ENCODE assay signal across 30 cellular contexts in the genomic region with DNA sequence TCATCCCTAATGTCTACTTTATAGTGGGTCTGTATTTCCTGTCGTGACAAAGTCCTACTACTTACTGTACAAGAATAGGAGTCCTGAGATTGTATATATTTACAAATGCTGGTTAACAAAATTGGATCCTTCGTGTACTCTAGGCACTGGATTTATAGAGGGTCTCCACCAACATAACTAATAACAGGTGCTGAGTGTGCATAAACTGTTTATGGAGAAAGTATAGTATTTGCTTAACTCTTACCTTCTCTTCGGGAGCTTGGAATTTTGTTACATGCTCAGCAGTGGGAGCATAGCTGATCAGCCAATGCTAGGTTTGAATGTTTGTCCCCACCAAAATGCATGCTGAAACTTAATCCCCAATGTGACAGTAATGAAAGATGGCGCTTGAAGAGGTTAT. TPM values are rescaled to one million over a fixed set of nuclear protein-coding genes. Genes with fewer than 3 reads are reported as not detected.
DNase-seq lines count a peak whose midpoint lies in the region; ATAC-seq, FAIRE-seq and TF ChIP-seq lines count a peak whose summit lies in the region.
"Had no signal": no experiment of that assay in that cellular context is flagged by ENCODE, and none has a peak within 500 bp of the region (broad histone marks: within the 10 kb centered on the region; RNA-seq: fewer than 3 reads in every experiment).

No MANE protein-coding gene starts in this region.

- H4K8ac ChIP-seq in IMR-90 (ENCODE audit: low read depth in 2 of 2, low read length in 2 of 2) = no peak overlapping the region

- H2BK5ac ChIP-seq in IMR-90 (ENCODE audit: low read depth, low read length, poor library complexity, severe bottlenecking) = no peak overlapping the region

- H3K27me3 ChIP-seq in IMR-90 (ENCODE audit: control insufficient read depth, insufficient read depth, low read length) (no peaks in the 10 kb centered on the region), PC-3 (ENCODE audit: low read length) (no peaks in the 10 kb centered on the region), K562 (ENCODE audit: control insufficient read depth in 2 of 2, insufficient read depth in 2 of 2, low read length in 2 of 2) (no peaks in the 10 kb centered on the region), MM.1S (replicated peaks; ENCODE audit: insufficient read depth, low read length) (no peaks in the 10 kb centered on the region)
- H3K27me3 ChIP-seq: BE2C, BLaER1 had no signal

- peaks cover 19% of the 10 kb centered on the region for H3K36me3 ChIP-seq in IMR-90 (ENCODE audit: control insufficient read depth, insufficient read depth, low read length)
- H3K36me3 ChIP-seq in PC-3 (ENCODE audit: low read depth, low read length) = peaks cover 48% of the 10 kb centered on the region
- peaks cover 21% of the 10 kb centered on the region for H3K36me3 ChIP-seq in K562 (ENCODE audit: control insufficient read depth, insufficient read depth, low read length)
- no peaks in the 10 kb centered on the region for H3K36me3 ChIP-seq in MM.1S (replicated peaks; ENCODE audit: insufficient read depth, low read length)
- H3K36me3 ChIP-seq: BE2C had no signal

- H3K4me1 ChIP-seq in IMR-90 (ENCODE audit: control insufficient read depth, insufficient read depth, low read length) (no peaks in the 10 kb centered on the region), PC-3 (ENCODE audit: insufficient read depth, low read length) (no peaks in the 10 kb centered on the region), K562 (replicated peaks in 1 of 2; ENCODE audit: control insufficient read depth in 2 of 2, insufficient read depth in 2 of 2, low read length in 2 of 2) (no peaks in the 10 kb centered on the region), MM.1S (ENCODE audit: low read length) (no peaks in the 10 kb centered on the region)
- H3K4me1 ChIP-seq: BE2C, BLaER1 had no signal

- CTCF ChIA-PET in IMR-90 (lab: Yijun Ruan, JAX) = interaction anchor here (0.5 to 1.3 kb wide), 2 partner anchors 12 to 471 kb away, joined by 3 to 10 read pairs; partner anchors contain the start of gene ZNF442
- CTCF ChIA-PET in PC-3 (lab: Charles Lee) = no interaction called here
- CTCF ChIA-PET in K562 (lab: Yijun Ruan, JAX; ENCODE audit: low intra/inter-chr PET ratio) = no interaction called here

- no peak for TF ChIP-seq CTCF in IMR-90 (conservative IDR thresholded peaks at IDR 0.05; ENCODE audit: low read depth, low read length)
- TF ChIP-seq CTCF in PC-3 (conservative IDR thresholded peaks at IDR 0.05; ENCODE audit: low read depth, low read length) = no peak
- TF ChIP-seq CTCF in K562 (IDR thresholded peaks at IDR 0.05 in 2 of 3, conservative IDR thresholded peaks at IDR 0.05 in 1 of 3; ENCODE audit: insufficient read depth in 2 of 3, low read depth in 1 of 3, low read length in 3 of 3) = no peak
- no peak for TF ChIP-seq CTCF in endothelial cell (IDR thresholded peaks at IDR 0.05; ENCODE audit: unreplicated experiment)
- no peak for TF ChIP-seq CTCF in MM.1S (IDR thresholded peaks at IDR 0.05; ENCODE audit: low read length)

- H3K27ac Mint-ChIP-seq in endothelial cell (ENCODE audit: unreplicated experiment) = no peak overlapping the region
- H3K27ac Mint-ChIP-seq: CD4-positive, alpha-beta memory T cell; CD4-positive, CD25-positive, alpha-beta regulatory T cell; CD8-positive, alpha-beta memory T cell had no signal

- no peak overlapping the region for H2AFZ ChIP-seq in IMR-90 (replicated peaks; ENCODE audit: low read length, poor library complexity)
- H2AFZ ChIP-seq in PC-3 (ENCODE audit: low read length) = no peak overlapping the region
- H2AFZ ChIP-seq in K562 (ENCODE audit: low read depth, low read length) = no peak overlapping the region
- no peak overlapping the region for H2AFZ ChIP-seq in MM.1S (ENCODE audit: low read length)

- no peak overlapping the region for H3K27ac ChIP-seq in IMR-90 (ENCODE audit: insufficient read depth, low read length)
- H3K27ac ChIP-seq in PC-3 (ENCODE audit: low read length) = no peak overlapping the region
- H3K27ac ChIP-seq in K562 (ENCODE audit: extremely low read depth, low read depth, low read length) = no peak overlapping the region
- H3K27ac ChIP-seq in MM.1S (ENCODE audit: low read length) = no peak overlapping the region
- H3K27ac ChIP-seq: BLaER1 had no signal

- H4K20me1 ChIP-seq in IMR-90 (ENCODE audit: insufficient read depth, low read length) (no peaks in the 10 kb centered on the region), PC-3 (ENCODE audit: low read length) (no peaks in the 10 kb centered on the region), K562 (replicated peaks; ENCODE audit: control insufficient read depth, insufficient read depth, low read length) (no peaks in the 10 kb centered on the region), MM.1S (ENCODE audit: insufficient read depth, low read length) (no peaks in the 10 kb centered on the region)
- H4K20me1 ChIP-seq: BLaER1 had no signal

- TF ChIP-seq RAD21 in IMR-90 (IDR thresholded peaks at IDR 0.05; ENCODE audit: low read length) = no peak
- no peak for TF ChIP-seq RAD21 in K562 (CRISPR knock-in tag; conservative IDR thresholded peaks at IDR 0.05 in 1 of 2, IDR thresholded peaks at IDR 0.05 in 1 of 2)

- H2BK120ac ChIP-seq in IMR-90 (ENCODE audit: low read depth, low read length) = no peak overlapping the region

- DNase-seq in IMR-90 (no peak), PC-3 (no peak), K562 (ENCODE audit: extremely low read depth in 1 of 4, low spot score in 3 of 4) (no peak), endothelial cell (ENCODE audit: low spot score) (no peak), mesenteric fat pad (ENCODE audit: low spot score) (no peak), dermis blood vessel endothelial cell (no peak), HT-29 (ENCODE audit: low spot score) (no peak), MM.1S (no peak)
- DNase-seq: 8988T; ACHN; BE2C; C1 segment of cervical spinal cord; CD4-positive, alpha-beta memory T cell; CD4-positive, CD25-positive, alpha-beta regulatory T cell; CD8-positive, alpha-beta memory T cell; COR-L47; DMS 273 treated with DMSO at 0.1 percent for 48 hours; DMS153; DMS53; DMS79; DND-41; EL; GDM1 had no signal

- H3K79me1 ChIP-seq in IMR-90 (ENCODE audit: low read depth in 1 of 2, low read length in 2 of 2) = no peaks in the 10 kb centered on the region

- ATAC-seq in IMR-90 (ENCODE audit: low read depth) = no peak
- no peak for ATAC-seq in PC-3
- ATAC-seq in K562 = no peak
- ATAC-seq: GM12878 had no signal

- H3K4me3 ChIP-seq in IMR-90 (ENCODE audit: insufficient read depth, low read depth, low read length) (no peak overlapping the region), PC-3 (ENCODE audit: low read length) (peak overlapping the region; percentile 5; the same call in 1 of the 2 replicates), K562 (no peak overlapping the region), MM.1S (ENCODE audit: low read length) (no peak overlapping the region)
- H3K4me3 ChIP-seq: BLaER1, GM12878 had no signal

- H3K27me3 Mint-ChIP-seq in endothelial cell (ENCODE audit: unreplicated experiment) = no peaks in the 10 kb centered on the region
- H3K27me3 Mint-ChIP-seq: CD4-positive, CD25-positive, alpha-beta regulatory T cell; CD8-positive, alpha-beta memory T cell had no signal

- H3K56ac ChIP-seq in IMR-90 (ENCODE audit: extremely low read depth, insufficient read depth, low read length) = no peak overlapping the region

- intact Hi-C loops in IMR-90 (cut with micrococcal nuclease) = no loop called here
- intact Hi-C loops in PC-3 (cut with micrococcal nuclease) = no loop called here
- intact Hi-C loops in K562 (cut with micrococcal nuclease) = no loop called here

- no peak for TF ChIP-seq POLR2A in IMR-90 (IDR thresholded peaks at IDR 0.05; ENCODE audit: low read depth, low read length)
- no peak for TF ChIP-seq POLR2A in K562 (conservative IDR thresholded peaks at IDR 0.05)

- no peak overlapping the region for H2BK15ac ChIP-seq in IMR-90 (ENCODE audit: low read depth, low read length)

- H3K9me3 ChIP-seq in IMR-90 (ENCODE audit: control insufficient read depth, insufficient read depth, low read length) = peaks cover 50% of the 10 kb centered on the region
- peaks cover 73% of the 10 kb centered on the region for H3K9me3 ChIP-seq in PC-3 (ENCODE audit: low read length)
- peaks cover 26% of the 10 kb centered on the region for H3K9me3 ChIP-seq in K562 (replicated peaks; ENCODE audit: control insufficient read depth, insufficient read depth, low read depth, low read length)
- no peaks in the 10 kb centered on the region for H3K9me3 ChIP-seq in MM.1S (replicated peaks; ENCODE audit: insufficient read depth, low read length)

- no peak overlapping the region for H4K5ac ChIP-seq in IMR-90 (ENCODE audit: low read depth, low read length)

- H2BK20ac ChIP-seq in IMR-90 (ENCODE audit: low read depth, low read length) = no peak overlapping the region

- no peak overlapping the region for H3K9ac ChIP-seq in IMR-90 (ENCODE audit: low read depth, low read length)
- no peak overlapping the region for H3K9ac ChIP-seq in PC-3 (ENCODE audit: low read length)
- no peak overlapping the region for H3K9ac ChIP-seq in K562 (ENCODE audit: insufficient read depth in 1 of 2, low read depth in 2 of 2, low read length in 2 of 2)
- no peak overlapping the region for H3K9ac ChIP-seq in MM.1S (ENCODE audit: low read length)
- H3K9ac ChIP-seq: BLaER1 had no signal

- dilution Hi-C loops in IMR-90 (cut with HindIII; ENCODE audit: low sequenced_read_pairs, unreplicated experiment) = no loop called here

- peaks cover 67% of the 10 kb centered on the region for H3K36me3 Mint-ChIP-seq in endothelial cell (ENCODE audit: low read depth, unreplicated experiment)

- POLR2A ChIA-PET in IMR-90 (lab: Charles Lee; ENCODE audit: unreplicated experiment) = no interaction called here
- POLR2A ChIA-PET in PC-3 (lab: Charles Lee; ENCODE audit: unreplicated experiment) = no interaction called here
- POLR2A ChIA-PET in K562 (lab: Yijun Ruan, JAX) = interaction anchor here (1.9 kb wide), 1 partner anchor 12 kb away, joined by 7 read pairs; the partner anchor contains the start of gene ZNF442

- H3F3A ChIP-seq in PC-3 (ENCODE audit: low read length, unreplicated experiment) (no peaks in the 10 kb centered on the region), MM.1S (ENCODE audit: insufficient read depth, low read length) (no peaks in the 10 kb centered on the region)

- H3K23ac ChIP-seq in IMR-90 (ENCODE audit: low read depth, low read length) = no peak overlapping the region

- H3K4me1 Mint-ChIP-seq in endothelial cell (ENCODE audit: unreplicated experiment) = no peaks in the 10 kb centered on the region
- H3K4me1 Mint-ChIP-seq: CD14-positive monocyte; CD4-positive, alpha-beta memory T cell; CD4-positive, CD25-positive, alpha-beta regulatory T cell; CD8-positive, alpha-beta memory T cell had no signal

- H3K9me3 Mint-ChIP-seq in endothelial cell (ENCODE audit: unreplicated experiment) = peaks cover 64% of the 10 kb centered on the region

- H3K79me2 ChIP-seq in PC-3 (ENCODE audit: low read length) (no peaks in the 10 kb centered on the region), K562 (ENCODE audit: control insufficient read depth, insufficient read depth, low read length) (no peaks in the 10 kb centered on the region; the same call in 2 of the 3 replicates), MM.1S (ENCODE audit: low read length) (no peaks in the 10 kb centered on the region)

- no peak for FAIRE-seq in K562 (lab: Jason Lieb, UNC)
- FAIRE-seq: A204.1, GM12878, GM12892, GM18507, GM19239 had no signal

- no peak overlapping the region for H4K91ac ChIP-seq in IMR-90 (ENCODE audit: insufficient read depth, low read depth, low read length)

- BruUV-seq in IMR-90 (replicated peaks; lab: Mats Ljungman, UMichigan) (no TSS peak), PC-3 (replicated peaks; lab: Mats Ljungman, UMichigan) (no TSS peak), K562 (replicated peaks; lab: Mats Ljungman, UMichigan) (no TSS peak)

- H3K9me1 ChIP-seq in IMR-90 (ENCODE audit: insufficient read depth, low read length) (no peaks in the 10 kb centered on the region), K562 (ENCODE audit: control insufficient read depth, insufficient read depth, low read length) (no peaks in the 10 kb centered on the region)

- no peak overlapping the region for H3K4ac ChIP-seq in IMR-90 (ENCODE audit: low read depth, low read length)

- H3K18ac ChIP-seq in IMR-90 (ENCODE audit: low read depth, low read length) = no peak overlapping the region

- H3K9me2 ChIP-seq in PC-3 (replicated peaks; ENCODE audit: low read length) (no peaks in the 10 kb centered on the region), MM.1S (replicated peaks; ENCODE audit: insufficient read depth, low read length) (no peaks in the 10 kb centered on the region)

- no CpG with 5 or more reads among the region's 4 CpGs for whole genome bisulfite sequencing in IMR-90 (ENCODE audit: extremely low coverage in 2 of 2, insufficient read length in 1 of 2), 2 experiments
- 44% methylated on average over 4 of the region's 4 CpGs for WGBS in K562 (ENCODE audit: insufficient coverage, low coverage, missing lambda C conversion rate)

- H3K4me3 Mint-ChIP-seq in endothelial cell (ENCODE audit: unreplicated experiment) = peak overlapping the region; percentile 47
- H3K4me3 Mint-ChIP-seq: CD14-positive monocyte; CD4-positive, CD25-positive, alpha-beta regulatory T cell; CD8-positive, alpha-beta memory T cell had no signal

- H3K14ac ChIP-seq in IMR-90 (replicated peaks; ENCODE audit: low read depth, low read length) = no peak overlapping the region

- no peak overlapping the region for H2AK9ac ChIP-seq in IMR-90 (replicated peaks; ENCODE audit: low read depth, low read length, poor library complexity)

- in situ Hi-C loops in IMR-90 (cut with MboI; ENCODE audit: low sequenced_read_pairs) (no loop called here), K562 (cut with MboI) (no loop called here)

- no peak for TF ChIP-seq EP300 in K562 (IDR thresholded peaks at IDR 0.05; ENCODE audit: low read length)

- H2AK5ac ChIP-seq in IMR-90 (ENCODE audit: low read depth, low read length) = no peak overlapping the region

- no peak overlapping the region for H3K4me2 ChIP-seq in IMR-90 (ENCODE audit: low read depth, low read length)
- no peak overlapping the region for H3K4me2 ChIP-seq in PC-3 (ENCODE audit: low read length)
- no peak overlapping the region for H3K4me2 ChIP-seq in K562 (ENCODE audit: insufficient read depth, low read length)
- no peak overlapping the region for H3K4me2 ChIP-seq in MM.1S (ENCODE audit: low read depth, low read length)
- H3K4me2 ChIP-seq: BLaER1 had no signal

RNA-seq across cellular contexts. Expression of gene ZNF442, which starts 12.1 kb away (rescaled TPM):
- 3.6 and 4.4 TPM in 2 replicates for total RNA-seq in IMR-90 (2012; rRNA removed)
- 0.34 and 0.58 TPM in 2 replicates for polyA plus RNA-seq in IMR-90 (2012; rRNA removed)
- 0.03 and 0.10 TPM in 2 replicates for polyA plus RNA-seq in IMR-90 (2012; cell fraction: cytosol; rRNA removed)
- polyA plus RNA-seq in IMR-90 (2012; cell fraction: nucleus; rRNA removed; ENCODE audit: low replicate concordance) = 0.07 and 0.36 TPM in 2 replicates
- total RNA-seq in PC-3 (2014; rRNA removed) = 0.63 and 1.1 TPM in 2 replicates
- 5.8 and 20.6 TPM in 2 replicates for total RNA-seq in K562 (2011; cell fraction: chromatin; rRNA removed; ENCODE audit: low replicate concordance)
- 5.2 and 6.2 TPM in 2 replicates for total RNA-seq in K562 (2011; cell fraction: nucleolus; rRNA removed)
- 5.9 and 6.8 TPM in 2 replicates for total RNA-seq in K562 (2011; cell fraction: nucleoplasm; rRNA removed)
- 3.9 and 5.2 TPM in 2 replicates for total RNA-seq in K562 (2014; rRNA removed)
- total RNA-seq in K562 (2014; rRNA removed; fragmentation: Illumina TruSeq; extraction: Trizol) = 7.0 and 7.1 TPM in 2 replicates
- 4.9 and 5.5 TPM in 2 replicates for total RNA-seq in K562 (2015; rRNA removed; fragmentation: Illumina TruSeq; extraction: Trizol)
- 3.4 and 4.1 TPM in 2 replicates for total RNA-seq in K562 (2021)
- 4.7 and 5.2 TPM in 2 replicates for polyA plus RNA-seq in K562 (2011; rRNA removed)
- 0.39 and 1.4 TPM in 2 replicates for polyA plus RNA-seq in K562 (2011; cell fraction: cytosol; rRNA removed)
- 2.8 and 3.0 TPM in 2 replicates for polyA plus RNA-seq in K562 (2011; cell fraction: nucleus; rRNA removed)
- 1.8 and 3.4 TPM in 2 replicates for polyA plus RNA-seq in K562 (2012)
- polyA plus RNA-seq in K562 (2014; fragmentation: Illumina TruSeq; extraction: Trizol) = 2.5 TPM in 2 replicates
- polyA plus RNA-seq in K562 (2014; fragmentation: Nextera tagmentation; extraction: Ambion mirVana) = 1 to 10 TPM; 3.1 to 5.5 TPM
- polyA plus RNA-seq in K562 (2014; rRNA removed) = 1.7 and 2.6 TPM in 2 replicates
- 10.8 and 16.2 TPM in 2 replicates for polyA minus RNA-seq in K562 (2011; rRNA and poly(A)+ RNA removed)
- polyA minus RNA-seq in K562 (2011; cell fraction: cytosol; rRNA and poly(A)+ RNA removed) = 1.8 and 4.4 TPM in 2 replicates
- polyA minus RNA-seq in K562 (2011; cell fraction: nucleus; rRNA and poly(A)+ RNA removed) = 1.2 and 3.6 TPM in 2 replicates
- 4.0 TPM for total RNA-seq in endothelial cell (ENCODE audit: unreplicated experiment)
- 3.3 TPM for total RNA-seq in mesenteric fat pad
- total RNA-seq in dermis blood vessel endothelial cell = 2.7 and 4.3 TPM in 2 replicates
- 0.03 and 0.05 TPM in 2 replicates for total RNA-seq in HT-29 (2014; rRNA removed; shearing (Covaris generic))

RNA-seq across cellular contexts. Expression of gene ZNF563, which starts 19.9 kb away (rescaled TPM):
- total RNA-seq in IMR-90 (2012; rRNA removed) (2.0 and 3.1 TPM in 2 replicates), PC-3 (2014; rRNA removed) (1.1 and 2.1 TPM in 2 replicates), K562 (2014; rRNA removed) (0.73 and 0.98 TPM in 2 replicates), K562 (2014; rRNA removed; fragmentation: Illumina TruSeq; extraction: Trizol) (1.2 and 1.3 TPM in 2 replicates), K562 (2015; rRNA removed; fragmentation: Illumina TruSeq; extraction: Trizol) (1.6 and 1.7 TPM in 2 replicates), K562 (2021) (0.69 and 1.5 TPM in 2 replicates), endothelial cell (ENCODE audit: unreplicated experiment) (1.2 TPM), mesenteric fat pad (2.0 TPM), dermis blood vessel endothelial cell (2.2 TPM in 2 replicates)
- polyA plus RNA-seq in IMR-90 (2012; rRNA removed) (1.2 and 1.3 TPM in 2 replicates), K562 (2011; rRNA removed) (0.57 and 0.67 TPM in 2 replicates), K562 (2014; fragmentation: Illumina TruSeq; extraction: Trizol) (1.1 and 1.3 TPM in 2 replicates), K562 (2014; fragmentation: Nextera tagmentation; extraction: Ambion mirVana) (under 1 TPM; 0.37 to 0.74 TPM), K562 (2014; rRNA removed) (1.00 and 2.9 TPM in 2 replicates)
- polyA plus RNA-seq in IMR-90 (2012; cell fraction: cytosol; rRNA removed) = 0.62 and 1.00 TPM in 2 replicates
- 0.40 and 0.93 TPM in 2 replicates for polyA plus RNA-seq in IMR-90 (2012; cell fraction: nucleus; rRNA removed; ENCODE audit: low replicate concordance)
- total RNA-seq in K562 (2011; cell fraction: chromatin; rRNA removed; ENCODE audit: low replicate concordance) = 1.1 and 1.6 TPM in 2 replicates
- total RNA-seq in K562 (2011; cell fraction: nucleolus; rRNA removed) = 0.50 and 0.92 TPM in 2 replicates
- 0.31 and 0.66 TPM in 2 replicates for total RNA-seq in K562 (2011; cell fraction: nucleoplasm; rRNA removed)
- polyA plus RNA-seq in K562 (2011; cell fraction: cytosol; rRNA removed) = 0.15 and 0.34 TPM in 2 replicates
- polyA plus RNA-seq in K562 (2011; cell fraction: nucleus; rRNA removed) = 0.23 and 0.34 TPM in 2 replicates
- polyA plus RNA-seq in K562 (2012) = 1.3 TPM in 2 replicates
- polyA minus RNA-seq in K562 (2011; rRNA and poly(A)+ RNA removed) = 1.0 and 1.3 TPM in 2 replicates
- polyA minus RNA-seq in K562 (2011; cell fraction: cytosol; rRNA and poly(A)+ RNA removed) = not detected in 2 replicates
- polyA minus RNA-seq in K562 (2011; cell fraction: nucleus; rRNA and poly(A)+ RNA removed) = 0.54 and 1.3 TPM in 2 replicates
- 0.25 and 0.70 TPM in 2 replicates for total RNA-seq in HT-29 (2014; rRNA removed; shearing (Covaris generic))

RNA-seq across cellular contexts. Expression of gene ZNF799, which starts 47.7 kb away (rescaled TPM):
- total RNA-seq in IMR-90 (2012; rRNA removed) = 3.4 and 3.6 TPM in 2 replicates
- 0.63 and 0.79 TPM in 2 replicates for polyA plus RNA-seq in IMR-90 (2012; rRNA removed)
- 0.12 and 0.25 TPM in 2 replicates for polyA plus RNA-seq in IMR-90 (2012; cell fraction: cytosol; rRNA removed)
- 0.25 and 1.7 TPM in 2 replicates for polyA plus RNA-seq in IMR-90 (2012; cell fraction: nucleus; rRNA removed; ENCODE audit: low replicate concordance)
- total RNA-seq in PC-3 (2014; rRNA removed) = 3.8 and 5.9 TPM in 2 replicates
- 5.8 and 13.9 TPM in 2 replicates for total RNA-seq in K562 (2011; cell fraction: chromatin; rRNA removed; ENCODE audit: low replicate concordance)
- total RNA-seq in K562 (2011; cell fraction: nucleolus; rRNA removed) = 4.0 and 5.3 TPM in 2 replicates
- 7.4 and 10.2 TPM in 2 replicates for total RNA-seq in K562 (2011; cell fraction: nucleoplasm; rRNA removed)
- 2.7 and 3.2 TPM in 2 replicates for total RNA-seq in K562 (2014; rRNA removed)
- total RNA-seq in K562 (2014; rRNA removed; fragmentation: Illumina TruSeq; extraction: Trizol) = 4.6 TPM in 2 replicates
- 4.5 and 5.5 TPM in 2 replicates for total RNA-seq in K562 (2015; rRNA removed; fragmentation: Illumina TruSeq; extraction: Trizol)
- total RNA-seq in K562 (2021) = 2.9 and 3.6 TPM in 2 replicates
- polyA plus RNA-seq in K562 (2011; rRNA removed) = 3.4 and 4.5 TPM in 2 replicates
- 0.63 and 1.3 TPM in 2 replicates for polyA plus RNA-seq in K562 (2011; cell fraction: cytosol; rRNA removed)
- polyA plus RNA-seq in K562 (2011; cell fraction: nucleus; rRNA removed) = 2.8 and 3.9 TPM in 2 replicates
- 2.2 and 3.1 TPM in 2 replicates for polyA plus RNA-seq in K562 (2012)
- polyA plus RNA-seq in K562 (2014; fragmentation: Illumina TruSeq; extraction: Trizol) = 2.7 and 3.1 TPM in 2 replicates
- polyA plus RNA-seq in K562 (2014; fragmentation: Nextera tagmentation; extraction: Ambion mirVana) = 1 to 10 TPM in 1 of 2 experiments, under 1 TPM in 1; 0.63 to 2.2 TPM
- 1.6 and 2.1 TPM in 2 replicates for polyA plus RNA-seq in K562 (2014; rRNA removed)
- 6.7 and 7.9 TPM in 2 replicates for polyA minus RNA-seq in K562 (2011; rRNA and poly(A)+ RNA removed)
- 1.3 and 2.5 TPM in 2 replicates for polyA minus RNA-seq in K562 (2011; cell fraction: cytosol; rRNA and poly(A)+ RNA removed)
- 3.4 and 6.8 TPM in 2 replicates for polyA minus RNA-seq in K562 (2011; cell fraction: nucleus; rRNA and poly(A)+ RNA removed)
- total RNA-seq in endothelial cell (ENCODE audit: unreplicated experiment) = 4.9 TPM
- 3.3 TPM for total RNA-seq in mesenteric fat pad
- total RNA-seq in dermis blood vessel endothelial cell = 6.1 and 12.1 TPM in 2 replicates
- total RNA-seq in HT-29 (2014; rRNA removed; shearing (Covaris generic)) = 2.4 and 5.4 TPM in 2 replicates

RNA-seq across cellular contexts. Expression of gene ZNF44, which starts 58.7 kb away (rescaled TPM):
- total RNA-seq in IMR-90 (2012; rRNA removed) (6.1 and 6.6 TPM in 2 replicates), PC-3 (2014; rRNA removed) (3.0 and 8.2 TPM in 2 replicates), K562 (2014; rRNA removed) (2.6 and 3.2 TPM in 2 replicates), K562 (2014; rRNA removed; fragmentation: Illumina TruSeq; extraction: Trizol) (8.3 TPM in 2 replicates), K562 (2015; rRNA removed; fragmentation: Illumina TruSeq; extraction: Trizol) (7.7 and 8.2 TPM in 2 replicates), K562 (2021) (3.2 and 3.9 TPM in 2 replicates), endothelial cell (ENCODE audit: unreplicated experiment) (7.0 TPM), mesenteric fat pad (10.5 TPM), dermis blood vessel endothelial cell (6.9 and 8.8 TPM in 2 replicates)
- polyA plus RNA-seq in IMR-90 (2012; rRNA removed) (2.6 and 3.5 TPM in 2 replicates), K562 (2011; rRNA removed) (2.7 and 4.4 TPM in 2 replicates), K562 (2014; fragmentation: Illumina TruSeq; extraction: Trizol) (5.3 and 5.5 TPM in 2 replicates), K562 (2014; fragmentation: Nextera tagmentation; extraction: Ambion mirVana) (1 to 10 TPM; 2.7 to 5.7 TPM), K562 (2014; rRNA removed) (3.9 and 4.4 TPM in 2 replicates)
- polyA plus RNA-seq in IMR-90 (2012; cell fraction: cytosol; rRNA removed) = 0.56 and 1.5 TPM in 2 replicates
- 1.5 and 9.5 TPM in 2 replicates for polyA plus RNA-seq in IMR-90 (2012; cell fraction: nucleus; rRNA removed; ENCODE audit: low replicate concordance)
- 5.5 and 19.4 TPM in 2 replicates for total RNA-seq in K562 (2011; cell fraction: chromatin; rRNA removed; ENCODE audit: low replicate concordance)
- 3.3 and 4.5 TPM in 2 replicates for total RNA-seq in K562 (2011; cell fraction: nucleolus; rRNA removed)
- total RNA-seq in K562 (2011; cell fraction: nucleoplasm; rRNA removed) = 7.4 and 7.6 TPM in 2 replicates
- 0.54 and 1.2 TPM in 2 replicates for polyA plus RNA-seq in K562 (2011; cell fraction: cytosol; rRNA removed)
- polyA plus RNA-seq in K562 (2011; cell fraction: nucleus; rRNA removed) = 2.3 and 2.4 TPM in 2 replicates
- 4.7 and 6.8 TPM in 2 replicates for polyA plus RNA-seq in K562 (2012)
- 3.5 and 4.9 TPM in 2 replicates for polyA minus RNA-seq in K562 (2011; rRNA and poly(A)+ RNA removed)
- polyA minus RNA-seq in K562 (2011; cell fraction: cytosol; rRNA and poly(A)+ RNA removed) = 0.55 and 1.0 TPM in 2 replicates
- 0.94 and 3.1 TPM in 2 replicates for polyA minus RNA-seq in K562 (2011; cell fraction: nucleus; rRNA and poly(A)+ RNA removed)
- total RNA-seq in HT-29 (2014; rRNA removed; shearing (Covaris generic)) = 0.94 and 3.0 TPM in 2 replicates
